ENCODE assay signal across 11 cellular contexts in genomic region chr22:36300396-36301212, GRCh38. TPM values are rescaled to one million over a fixed set of nuclear protein-coding genes. Genes with fewer than 3 reads are reported as not detected.
DNase-seq lines count a peak whose midpoint lies in the region; ATAC-seq, FAIRE-seq and TF ChIP-seq lines count a peak whose summit lies in the region.
"Had no signal": no experiment of that assay in that cellular context is flagged by ENCODE, and none has a peak within 500 bp of the region (broad histone marks: within the 10 kb centered on the region; RNA-seq: fewer than 3 reads in every experiment).

No MANE protein-coding gene starts in this region.

- DNase-seq in DND-41 (no peak), ascending aorta (ENCODE audit: low spot score in 2 of 2) (no peak), NCI-H187 treated with DMSO at 0.1 percent for 48 hours (lab: John Stamatoyannopoulos, UW) (no peak), H54 (ENCODE audit: insufficient read length, low spot score) (no peak), SW480 (ENCODE audit: low spot score) (no peak)
- DNase-seq: NCI-H446 treated with DMSO at 0.1 percent for 48 hours had no signal

- peak overlapping the region; percentile 42 for H3K4me3 ChIP-seq in BLaER1
- no peak overlapping the region for H3K4me3 ChIP-seq in DND-41 (ENCODE audit: low read depth in 1 of 2, low read length in 2 of 2)
- H3K4me3 ChIP-seq in ascending aorta: no peak overlapping the region
- H3K4me3 ChIP-seq in rectal smooth muscle tissue (ENCODE audit: low read length): no peak overlapping the region
- H3K4me3 ChIP-seq: ovary, tibial nerve had no signal

- H3K36me3 ChIP-seq in BLaER1: peaks cover 100% of the 10 kb centered on the region
- H3K36me3 ChIP-seq in DND-41 (ENCODE audit: insufficient read depth, low read length): peaks cover 98% of the 10 kb centered on the region
- H3K36me3 ChIP-seq in ascending aorta: peaks cover 100% of the 10 kb centered on the region in 2 donors
- peaks cover 91% of the 10 kb centered on the region for H3K36me3 ChIP-seq in rectal smooth muscle tissue (ENCODE audit: control insufficient read depth, insufficient read depth, low read length)

- H3K4me1 ChIP-seq in BLaER1 (peaks cover 49% of the 10 kb centered on the region), DND-41 (ENCODE audit: insufficient read depth, low read length) (no peaks in the 10 kb centered on the region), ascending aorta (no peaks in the 10 kb centered on the region), rectal smooth muscle tissue (ENCODE audit: control insufficient read depth, insufficient read depth, low read length) (peaks cover 16% of the 10 kb centered on the region)
- H3K4me1 ChIP-seq: tibial nerve had no signal

- peak overlapping the region; percentile 80 for H3K4me2 ChIP-seq in BLaER1
- no peak overlapping the region for H3K4me2 ChIP-seq in DND-41 (ENCODE audit: insufficient read depth, low read length)

- TF ChIP-seq CTCF in DND-41 (IDR thresholded peaks at IDR 0.05; ENCODE audit: borderline replicate concordance, extremely low read depth, low read length, poor library complexity, severe bottlenecking) (no peak), ascending aorta (IDR thresholded peaks at IDR 0.05) (no peak)

- H3K27me3 ChIP-seq in BLaER1 (no peaks in the 10 kb centered on the region), DND-41 (ENCODE audit: insufficient read depth, low read length, poor library complexity) (no peaks in the 10 kb centered on the region), ascending aorta (no peaks in the 10 kb centered on the region), rectal smooth muscle tissue (ENCODE audit: control insufficient read depth, insufficient read depth, low read length) (no peaks in the 10 kb centered on the region)
- H3K27me3 ChIP-seq: ovary, tibial nerve had no signal

- TF ChIP-seq POLR2A in H54 (IDR thresholded peaks at IDR 0.05; ENCODE audit: low read depth, low read length): no peak

- peak overlapping the region; percentile 54 for H3K9ac ChIP-seq in BLaER1
- H3K9ac ChIP-seq in DND-41 (ENCODE audit: low read depth, low read length): no peak overlapping the region
- H3K9ac ChIP-seq in rectal smooth muscle tissue (ENCODE audit: low read length): no peak overlapping the region

- no peaks in the 10 kb centered on the region for H3K79me2 ChIP-seq in DND-41 (ENCODE audit: insufficient read depth, low read length)

- intact Hi-C loops in ascending aorta (cut with DNase I): loop anchor here (1.0 kb wide), 1 partner anchor 171 kb away; no protein-coding TSS in a partner anchor

- ATAC-seq in DND-41 (ENCODE audit: insufficient read depth, low read depth): no peak

- peaks cover 11% of the 10 kb centered on the region for H3K9me3 ChIP-seq in BLaER1
- no peaks in the 10 kb centered on the region for H3K9me3 ChIP-seq in DND-41 (ENCODE audit: insufficient read depth, low read length, severe bottlenecking)
- H3K9me3 ChIP-seq in ascending aorta: no peaks in the 10 kb centered on the region
- H3K9me3 ChIP-seq: ovary, tibial nerve had no signal

- no peak for FAIRE-seq in H54 (lab: Jason Lieb, UNC)

- peaks cover 89% of the 10 kb centered on the region for H4K20me1 ChIP-seq in BLaER1
- H4K20me1 ChIP-seq in DND-41 (ENCODE audit: insufficient read depth, low read length): peaks cover 11% of the 10 kb centered on the region; the same call in 1 of the 2 replicates

- peak overlapping the region; percentile 67 for H3K27ac ChIP-seq in BLaER1
- 0 out of 2 replicates have a peak overlapping the region, but pooled peaks have one; percentile 7 for H3K27ac ChIP-seq in DND-41 (ENCODE audit: low read length)
- peak overlapping the region; percentile 31 to 48 for H3K27ac ChIP-seq in ascending aorta
- peak overlapping the region; percentile 65 for H3K27ac ChIP-seq in rectal smooth muscle tissue (ENCODE audit: low read depth, low read length)
- H3K27ac ChIP-seq: ovary, tibial nerve had no signal

- no peak overlapping the region for H2AFZ ChIP-seq in DND-41 (ENCODE audit: low read depth, low read length)

RNA-seq across cellular contexts. Expression of gene APOL1, which starts 47.7 kb away (rescaled TPM):
- total RNA-seq in ascending aorta: 30.1 TPM
- total RNA-seq: G401 had no signal

Comparison
In these comparisons a context has a peak if more than half of its experiments do, and no peak if none do; other contexts are left out.
1. H3K27ac ChIP-seq: peak in every context shown above with its lines; median percentile 67 in BLaER1; 65 in rectal smooth muscle tissue; 40 in ascending aorta; 7 in DND-41.